ENCODE assay signal across 12 cellular contexts in genomic region chr7:20340839-20341238, GRCh38. TPM values are rescaled to one million over a fixed set of nuclear protein-coding genes. Genes with fewer than 3 reads are reported as not detected.
DNase-seq lines count a peak whose midpoint lies in the region; ATAC-seq and TF ChIP-seq lines count a peak whose summit lies in the region.
"Had no signal": no experiment of that assay in that cellular context is flagged by ENCODE, and none has a peak within 500 bp of the region (broad histone marks: within the 10 kb centered on the region; RNA-seq: fewer than 3 reads in every experiment).

No MANE protein-coding gene starts in this region.

- DNase-seq in HCT116 (ENCODE audit: low read depth, low spot score) = peak; percentile 82
- peak; percentile 75 for DNase-seq in astrocyte of the hippocampus (ENCODE audit: low read depth, low spot score)
- no peak for DNase-seq in NCI-H2029 (lab: John Stamatoyannopoulos, UW)
- DNase-seq in NOMO-1 (lab: John Stamatoyannopoulos, UW; ENCODE audit: unreplicated experiment in 2 of 2) = no peak
- DNase-seq: effector CD8-positive, alpha-beta T cell; NCI-H187 treated with DMSO at 0.1 percent for 48 hours had no signal

- no peaks in the 10 kb centered on the region for H3K79me2 ChIP-seq in HCT116 (ENCODE audit: insufficient read depth, low read length)

- no peaks in the 10 kb centered on the region for H3K9me2 ChIP-seq in HCT116 (ENCODE audit: insufficient read depth)

- H3K9me3 ChIP-seq in HCT116 (ENCODE audit: control insufficient read depth in 1 of 2, insufficient read depth in 1 of 2, low read depth in 1 of 2, low read length in 2 of 2) (no peaks in the 10 kb centered on the region), iPS-18a (ENCODE audit: control insufficient read depth, low read depth, low read length) (no peaks in the 10 kb centered on the region)

- ATAC-seq in HCT116 (peak; percentile 93), GM21717 (IDR thresholded peaks at IDR 0.05; ENCODE audit: unreplicated experiment) (no peak), GM21447 (IDR thresholded peaks at IDR 0.05; ENCODE audit: unreplicated experiment) (no peak)

- H3K27me3 ChIP-seq in HCT116 (ENCODE audit: insufficient read depth, low read length) (no peaks in the 10 kb centered on the region), iPS-18a (ENCODE audit: control insufficient read depth, insufficient read depth, low read length) (no peaks in the 10 kb centered on the region)

- H3K4me3 ChIP-seq in HCT116 (replicated peaks in 1 of 2; ENCODE audit: low read depth in 1 of 2, low read length in 2 of 2) (peak overlapping the region in 1 of 2 experiments; percentile 22; a peak in 1 of 4 replicates), iPS-18a (ENCODE audit: low read length) (peak overlapping the region; percentile 5), skin epidermis (no peak overlapping the region)

- H3K4me1 ChIP-seq in HCT116 (ENCODE audit: control insufficient read depth in 1 of 2, insufficient read depth in 2 of 2, low read length in 2 of 2) (peaks cover 34% of the 10 kb centered on the region in 2 experiments), iPS-18a (ENCODE audit: control insufficient read depth, low read depth, low read length) (peaks cover 20% of the 10 kb centered on the region)

- RAD21 ChIA-PET in HCT116 (lab: Charles Lee; ENCODE audit: low non-redundant PET in 1 of 2, low total read pairs in 2 of 2, uncharacterized antibody in 2 of 2, unreplicated experiment in 2 of 2) = no interaction called here

- H3K27ac ChIP-seq in HCT116 (ENCODE audit: low read depth, low read length) (peak overlapping the region; percentile 68), iPS-18a (ENCODE audit: low read length) (no peak overlapping the region), skin epidermis (peak overlapping the region in 18 of 21 experiments; percentile 39 to 90 (median 76))
- H3K27ac ChIP-seq: C4-2B had no signal

- TF ChIP-seq POLR2A in HCT116 (IDR thresholded peaks at IDR 0.05; ENCODE audit: borderline replicate concordance, extremely low read depth, insufficient read depth, insufficient read length) = no peak

- 0 out of 2 replicates have a peak, but pooled peaks have one; percentile 4 for TF ChIP-seq RAD21 in HCT116 (IDR thresholded peaks at IDR 0.05; ENCODE audit: low read depth)

- intact Hi-C loops in HCT116 (cut with micrococcal nuclease) = no loop called here

- POLR2A ChIA-PET in HCT116 (lab: Charles Lee) = no interaction called here

- no peaks in the 10 kb centered on the region for H4K20me1 ChIP-seq in HCT116 (ENCODE audit: insufficient read depth)

- no peak overlapping the region for H2AFZ ChIP-seq in HCT116 (ENCODE audit: low read depth, low read length, poor library complexity, severe bottlenecking)

- peak overlapping the region; percentile 2; the same call in 1 of the 2 replicates for H3K9ac ChIP-seq in HCT116 (ENCODE audit: low read length)
- H3K9ac ChIP-seq in iPS-18a (ENCODE audit: low read length) = no peak overlapping the region

- no peaks in the 10 kb centered on the region for H3K36me3 ChIP-seq in HCT116 (ENCODE audit: control insufficient read depth in 1 of 2, insufficient read depth in 2 of 2, low read length in 2 of 2)
- H3K36me3 ChIP-seq in iPS-18a (ENCODE audit: control insufficient read depth, low read depth, low read length) = no peaks in the 10 kb centered on the region

- H3K4me2 ChIP-seq in HCT116 (ENCODE audit: low read length) = peak overlapping the region; percentile 52

- BruUV-seq in HCT116 (replicated peaks; lab: Mats Ljungman, UMichigan) = no TSS peak

- CTCF ChIA-PET in HCT116 (lab: Charles Lee) = no interaction called here

- TF ChIP-seq CTCF in HCT116 (IDR thresholded peaks at IDR 0.05 in 2 of 3, conservative IDR thresholded peaks at IDR 0.05 in 1 of 3; ENCODE audit: borderline replicate concordance in 1 of 3, insufficient read depth in 1 of 3, low read depth in 2 of 3, low read length in 2 of 3) = no peak

TF ChIP-seq in HCT116, 20 proteins besides CTCF, POLR2A, EP300 and RAD21:
- TF ChIP-seq SRF (IDR thresholded peaks at IDR 0.05; ENCODE audit: low read depth) = peak; percentile 81
- TF ChIP-seq CBX3 (IDR thresholded peaks at IDR 0.05; ENCODE audit: low read depth) = peak; percentile 79; the same call in 1 of the 2 replicates
- no peak for TF ChIP-seq TCF7L2 (IDR thresholded peaks at IDR 0.05; ENCODE audit: borderline replicate concordance, extremely low read depth, insufficient read depth, insufficient read length)
- peak; percentile 90 for TF ChIP-seq SP1 (IDR thresholded peaks at IDR 0.05; ENCODE audit: low read depth)
- TF ChIP-seq JUND (IDR thresholded peaks at IDR 0.05) = peak; percentile 75
- peak; percentile 22 for TF ChIP-seq YY1 (IDR thresholded peaks at IDR 0.05; ENCODE audit: extremely low read depth, insufficient replicate concordance, low read depth, low read length)
- TF ChIP-seq, protein P1, sequence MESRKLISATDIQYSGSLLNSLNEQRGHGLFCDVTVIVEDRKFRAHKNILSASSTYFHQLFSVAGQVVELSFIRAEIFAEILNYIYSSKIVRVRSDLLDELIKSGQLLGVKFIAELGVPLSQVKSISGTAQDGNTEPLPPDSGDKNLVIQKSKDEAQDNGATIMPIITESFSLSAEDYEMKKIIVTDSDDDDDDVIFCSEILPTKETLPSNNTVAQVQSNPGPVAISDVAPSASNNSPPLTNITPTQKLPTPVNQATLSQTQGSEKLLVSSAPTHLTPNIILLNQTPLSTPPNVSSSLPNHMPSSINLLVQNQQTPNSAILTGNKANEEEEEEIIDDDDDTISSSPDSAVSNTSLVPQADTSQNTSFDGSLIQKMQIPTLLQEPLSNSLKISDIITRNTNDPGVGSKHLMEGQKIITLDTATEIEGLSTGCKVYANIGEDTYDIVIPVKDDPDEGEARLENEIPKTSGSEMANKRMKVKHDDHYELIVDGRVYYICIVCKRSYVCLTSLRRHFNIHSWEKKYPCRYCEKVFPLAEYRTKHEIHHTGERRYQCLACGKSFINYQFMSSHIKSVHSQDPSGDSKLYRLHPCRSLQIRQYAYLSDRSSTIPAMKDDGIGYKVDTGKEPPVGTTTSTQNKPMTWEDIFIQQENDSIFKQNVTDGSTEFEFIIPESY (IDR thresholded peaks at IDR 0.05; ENCODE audit: extremely low read depth, insufficient replicate concordance, low read length) = no peak
- no peak for TF ChIP-seq MAX (IDR thresholded peaks at IDR 0.05)
- no peak for TF ChIP-seq EGR1 (IDR thresholded peaks at IDR 0.05; ENCODE audit: low read depth)
- TF ChIP-seq SIN3A (IDR thresholded peaks at IDR 0.05; ENCODE audit: low read depth) = 0 out of 2 replicates have a peak, but pooled peaks have one; percentile 33
- TF ChIP-seq ELF1 (IDR thresholded peaks at IDR 0.05; ENCODE audit: borderline replicate concordance, low read depth) = no peak
- peak; percentile 80 for TF ChIP-seq CEBPB (IDR thresholded peaks at IDR 0.05; ENCODE audit: low read depth)
- TF ChIP-seq EZH2 (IDR thresholded peaks at IDR 0.05) = no peak
- TF ChIP-seq FOSL1 (IDR thresholded peaks at IDR 0.05; ENCODE audit: low read depth) = peak; percentile 72
- no peak for TF ChIP-seq POLR2AphosphoS5 (IDR thresholded peaks at IDR 0.05; ENCODE audit: low read depth, low read length)
- TF ChIP-seq, protein P2, sequence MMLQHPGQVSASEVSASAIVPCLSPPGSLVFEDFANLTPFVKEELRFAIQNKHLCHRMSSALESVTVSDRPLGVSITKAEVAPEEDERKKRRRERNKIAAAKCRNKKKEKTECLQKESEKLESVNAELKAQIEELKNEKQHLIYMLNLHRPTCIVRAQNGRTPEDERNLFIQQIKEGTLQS (IDR thresholded peaks at IDR 0.05) = no peak
- TF ChIP-seq EZH2phosphoT487 (IDR thresholded peaks at IDR 0.05; ENCODE audit: borderline replicate concordance) = no peak
- TF ChIP-seq, protein P3, sequence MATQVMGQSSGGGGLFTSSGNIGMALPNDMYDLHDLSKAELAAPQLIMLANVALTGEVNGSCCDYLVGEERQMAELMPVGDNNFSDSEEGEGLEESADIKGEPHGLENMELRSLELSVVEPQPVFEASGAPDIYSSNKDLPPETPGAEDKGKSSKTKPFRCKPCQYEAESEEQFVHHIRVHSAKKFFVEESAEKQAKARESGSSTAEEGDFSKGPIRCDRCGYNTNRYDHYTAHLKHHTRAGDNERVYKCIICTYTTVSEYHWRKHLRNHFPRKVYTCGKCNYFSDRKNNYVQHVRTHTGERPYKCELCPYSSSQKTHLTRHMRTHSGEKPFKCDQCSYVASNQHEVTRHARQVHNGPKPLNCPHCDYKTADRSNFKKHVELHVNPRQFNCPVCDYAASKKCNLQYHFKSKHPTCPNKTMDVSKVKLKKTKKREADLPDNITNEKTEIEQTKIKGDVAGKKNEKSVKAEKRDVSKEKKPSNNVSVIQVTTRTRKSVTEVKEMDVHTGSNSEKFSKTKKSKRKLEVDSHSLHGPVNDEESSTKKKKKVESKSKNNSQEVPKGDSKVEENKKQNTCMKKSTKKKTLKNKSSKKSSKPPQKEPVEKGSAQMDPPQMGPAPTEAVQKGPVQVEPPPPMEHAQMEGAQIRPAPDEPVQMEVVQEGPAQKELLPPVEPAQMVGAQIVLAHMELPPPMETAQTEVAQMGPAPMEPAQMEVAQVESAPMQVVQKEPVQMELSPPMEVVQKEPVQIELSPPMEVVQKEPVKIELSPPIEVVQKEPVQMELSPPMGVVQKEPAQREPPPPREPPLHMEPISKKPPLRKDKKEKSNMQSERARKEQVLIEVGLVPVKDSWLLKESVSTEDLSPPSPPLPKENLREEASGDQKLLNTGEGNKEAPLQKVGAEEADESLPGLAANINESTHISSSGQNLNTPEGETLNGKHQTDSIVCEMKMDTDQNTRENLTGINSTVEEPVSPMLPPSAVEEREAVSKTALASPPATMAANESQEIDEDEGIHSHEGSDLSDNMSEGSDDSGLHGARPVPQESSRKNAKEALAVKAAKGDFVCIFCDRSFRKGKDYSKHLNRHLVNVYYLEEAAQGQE (IDR thresholded peaks at IDR 0.05; ENCODE audit: low read depth) = no peak

RNA-seq across cellular contexts. Expression of gene ITGB8, which starts 10.1 kb away (rescaled TPM):
- 2.4 TPM for total RNA-seq in HCT116 (2021; ENCODE audit: unreplicated experiment)
- polyA plus RNA-seq in HCT116 (2012) = 0.22 and 0.27 TPM in 2 replicates
- polyA plus RNA-seq: IgD-negative memory B cell had no signal

Comparison
In these comparisons a context has a peak if more than half of its experiments do, and no peak if none do; other contexts are left out.
1. DNase-seq: peak in HCT116 (single experiment) and astrocyte of the hippocampus (single experiment); none in NCI-H2029 (single experiment) and NOMO-1 (0 of 2).